ENCODE assay signal across 33 cellular contexts in the genomic region with DNA sequence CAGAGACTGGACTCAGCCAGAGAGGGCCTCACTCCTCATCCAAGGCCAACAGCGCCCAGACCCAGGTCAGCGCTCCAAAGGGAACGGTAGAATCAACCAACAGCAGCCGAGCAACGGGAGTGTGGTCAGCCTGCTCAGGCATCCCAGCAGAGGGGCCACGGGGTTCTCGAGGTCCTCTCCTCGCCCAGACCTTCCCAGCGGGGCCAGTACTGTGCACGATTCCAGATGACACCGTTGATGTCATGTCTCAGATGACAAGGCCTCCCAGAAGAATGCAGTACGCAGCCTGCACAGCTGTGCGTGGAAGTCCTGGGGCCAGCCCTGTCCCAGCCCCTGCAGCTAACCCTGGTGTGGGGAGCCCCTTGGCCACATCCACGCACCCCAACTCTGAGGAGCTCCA.
DNase-seq lines count a peak whose midpoint lies in the region; ATAC-seq and TF ChIP-seq lines count a peak whose summit lies in the region.
"Had no signal": no experiment of that assay in that cellular context is flagged by ENCODE, and none has a peak within 500 bp of the region (broad histone marks: within the 10 kb centered on the region; RNA-seq: fewer than 3 reads in every experiment).

No MANE protein-coding gene starts in this region.

- no peak for TF ChIP-seq CTCF in WTC11 (IDR thresholded peaks at IDR 0.05)
- TF ChIP-seq CTCF in suprapubic skin (IDR thresholded peaks at IDR 0.05): no peak

- H3K4me1 ChIP-seq in suprapubic skin: no peaks in the 10 kb centered on the region
- H3K4me1 ChIP-seq: A549, adrenal gland, foreskin keratinocyte had no signal

- H3K27ac ChIP-seq in suprapubic skin: no peak overlapping the region
- H3K27ac ChIP-seq: A549, adrenal gland, esophagus squamous epithelium, foreskin keratinocyte, ovary had no signal

- H3K9me3 Mint-ChIP-seq in WTC11: no peaks in the 10 kb centered on the region
- no peaks in the 10 kb centered on the region for H3K9me3 Mint-ChIP-seq in activated naive CD8-positive, alpha-beta T cell treated with anti-CD3 and anti-CD28 coated beads for 36 hours
- H3K9me3 Mint-ChIP-seq: activated naive CD4-positive, alpha-beta T cell treated with anti-CD3 and anti-CD28 coated beads for 36 hours; activated T-cell treated with anti-CD3 and anti-CD28 coated beads, Interleukin-2, amount 50 U/mL, for 72 hours; CD8-positive, alpha-beta T cell; nephron progenitor cell had no signal

- no peaks in the 10 kb centered on the region for H3K36me3 Mint-ChIP-seq in WTC11
- no peaks in the 10 kb centered on the region for H3K36me3 Mint-ChIP-seq in activated naive CD8-positive, alpha-beta T cell treated with anti-CD3 and anti-CD28 coated beads for 36 hours
- H3K36me3 Mint-ChIP-seq: CD8-positive, alpha-beta T cell had no signal

- CTCF ChIA-PET in WTC11 (lab: Charles Lee): interaction anchor here (1.0 to 1.3 kb wide), 3 partner anchors 43 to 85 kb away, joined by 3 to 4 read pairs (median 3); no protein-coding TSS in a partner anchor

- ATAC-seq in WTC11: no peak
- no peak for ATAC-seq in left lobe of liver
- no peak for ATAC-seq in HG02588 (IDR thresholded peaks at IDR 0.05; ENCODE audit: unreplicated experiment)
- ATAC-seq: A549; activated CD4-positive, CD25-positive, alpha-beta regulatory T cell treated with anti-CD3 and anti-CD28 coated beads, Interleukin-2, amount 50 U/mL, for 24 hours; activated CD8-positive, alpha-beta T cell treated with anti-CD3 and anti-CD28 coated beads, Interleukin-2, amount 10 ng/mL, durations not matched to agents 7 days and 5 days; activated T-cell treated with anti-CD3 and anti-CD28 coated beads, Interleukin-2, amount 50 U/mL, for 72 hours; CD8-positive, alpha-beta T cell; foreskin keratinocyte; GM12878; HepG2; mucosa of descending colon; PC-3; T-helper 17 cell had no signal

- H3K36me3 ChIP-seq in suprapubic skin: no peaks in the 10 kb centered on the region
- H3K36me3 ChIP-seq: adrenal gland, esophagus squamous epithelium, ovary had no signal

- peak; percentile 7 for DNase-seq in activated T-cell treated with anti-CD3 and anti-CD28 coated beads, Interleukin-2, amount 50 U/mL, for 1 hour
- no peak for DNase-seq in activated T-cell treated with anti-CD3 and anti-CD28 coated beads, Interleukin-2, amount 50 U/mL, for 48 hours
- DNase-seq in WTC11 (ENCODE audit: low spot score) (peak; percentile 5), left lobe of liver (ENCODE audit: low spot score) (peak; percentile 24), suprapubic skin (ENCODE audit: low spot score in 2 of 2) (peak; percentile 37 to 62)
- DNase-seq in activated naive CD8-positive, alpha-beta T cell treated with anti-CD3 and anti-CD28 coated beads for 36 hours: no peak
- DNase-seq in central memory CD4-positive, alpha-beta T cell: no peak
- DNase-seq: activated naive CD4-positive, alpha-beta T cell treated with anti-CD3 and anti-CD28 coated beads for 36 hours; activated T-cell treated with anti-CD3 and anti-CD28 coated beads, Interleukin-2, amount 50 U/mL, for 72 hours; DMS 273 treated with DMSO at 0.1 percent for 48 hours; esophagus squamous epithelium; foreskin keratinocyte; MM.1S; mucosa of descending colon; NCI-H1105 treated with DMSO at 0.1 percent for 48 hours; NCI-H1930; nephron progenitor cell; ovary; PC-3; small intestine; stimulated activated naive CD4-positive, alpha-beta T cell; T-helper 17 cell had no signal

- 86% methylated on average over 7 of the region's 14 CpGs for WGBS in suprapubic skin

- POLR2A ChIA-PET in WTC11 (lab: Charles Lee): no interaction called here

- TF ChIP-seq EP300 in suprapubic skin (IDR thresholded peaks at IDR 0.05): no peak

- peaks cover 59% of the 10 kb centered on the region for H3K27me3 ChIP-seq in suprapubic skin
- H3K27me3 ChIP-seq: foreskin keratinocyte, ovary had no signal

- no peak for TF ChIP-seq POLR2A in suprapubic skin (IDR thresholded peaks at IDR 0.05)

- no peaks in the 10 kb centered on the region for H3K27me3 Mint-ChIP-seq in WTC11 (ENCODE audit: low read depth)
- H3K27me3 Mint-ChIP-seq in activated naive CD8-positive, alpha-beta T cell treated with anti-CD3 and anti-CD28 coated beads for 36 hours: peaks cover 4% of the 10 kb centered on the region
- H3K27me3 Mint-ChIP-seq: B cell had no signal

- H3K9me3 ChIP-seq in suprapubic skin: no peaks in the 10 kb centered on the region
- H3K9me3 ChIP-seq: A549, adrenal gland, esophagus squamous epithelium, mucosa of descending colon, ovary had no signal

- no peak overlapping the region for H3K4me3 Mint-ChIP-seq in WTC11
- no peak overlapping the region for H3K4me3 Mint-ChIP-seq in activated naive CD8-positive, alpha-beta T cell treated with anti-CD3 and anti-CD28 coated beads for 36 hours
- H3K4me3 Mint-ChIP-seq: activated CD8-positive, alpha-beta T cell treated with anti-CD3 and anti-CD28 coated beads, Interleukin-2, amount 10 ng/mL, durations not matched to agents 7 days and 5 days; activated naive CD4-positive, alpha-beta T cell treated with anti-CD3 and anti-CD28 coated beads for 36 hours; activated T-cell treated with anti-CD3 and anti-CD28 coated beads, Interleukin-2, amount 50 U/mL, for 72 hours; B cell; CD8-positive, alpha-beta T cell; nephron progenitor cell; T-helper 17 cell had no signal

- peak overlapping the region; percentile 98 for H3K27ac Mint-ChIP-seq in WTC11
- no peak overlapping the region for H3K27ac Mint-ChIP-seq in activated naive CD8-positive, alpha-beta T cell treated with anti-CD3 and anti-CD28 coated beads for 36 hours
- H3K27ac Mint-ChIP-seq: activated CD8-positive, alpha-beta T cell treated with anti-CD3 and anti-CD28 coated beads, Interleukin-2, amount 10 ng/mL, durations not matched to agents 7 days and 5 days; activated naive CD4-positive, alpha-beta T cell treated with anti-CD3 and anti-CD28 coated beads for 36 hours; activated T-cell treated with anti-CD3 and anti-CD28 coated beads, Interleukin-2, amount 50 U/mL, for 72 hours; B cell; CD8-positive, alpha-beta T cell; nephron progenitor cell; T-helper 17 cell had no signal

- peaks cover 37% of the 10 kb centered on the region for H3K4me1 Mint-ChIP-seq in WTC11
- no peaks in the 10 kb centered on the region for H3K4me1 Mint-ChIP-seq in activated naive CD8-positive, alpha-beta T cell treated with anti-CD3 and anti-CD28 coated beads for 36 hours
- H3K4me1 Mint-ChIP-seq: B cell, T-helper 17 cell had no signal

- H3K4me3 ChIP-seq in suprapubic skin: no peak overlapping the region
- H3K4me3 ChIP-seq: A549, adrenal gland, esophagus squamous epithelium, GM12878, lung, mucosa of descending colon, ovary, SK-N-MC had no signal

TF ChIP-seq in WTC11, 78 proteins besides CTCF, POLR2A, EP300 and RAD21 (continues in another document):
- TF ChIP-seq ZBTB21 (CRISPR knock-in tag; IDR thresholded peaks at IDR 0.05; ENCODE audit: borderline replicate concordance): no peak
- TF ChIP-seq FOXP4 (CRISPR knock-in tag; IDR thresholded peaks at IDR 0.05): no peak
- TF ChIP-seq, protein P1, sequence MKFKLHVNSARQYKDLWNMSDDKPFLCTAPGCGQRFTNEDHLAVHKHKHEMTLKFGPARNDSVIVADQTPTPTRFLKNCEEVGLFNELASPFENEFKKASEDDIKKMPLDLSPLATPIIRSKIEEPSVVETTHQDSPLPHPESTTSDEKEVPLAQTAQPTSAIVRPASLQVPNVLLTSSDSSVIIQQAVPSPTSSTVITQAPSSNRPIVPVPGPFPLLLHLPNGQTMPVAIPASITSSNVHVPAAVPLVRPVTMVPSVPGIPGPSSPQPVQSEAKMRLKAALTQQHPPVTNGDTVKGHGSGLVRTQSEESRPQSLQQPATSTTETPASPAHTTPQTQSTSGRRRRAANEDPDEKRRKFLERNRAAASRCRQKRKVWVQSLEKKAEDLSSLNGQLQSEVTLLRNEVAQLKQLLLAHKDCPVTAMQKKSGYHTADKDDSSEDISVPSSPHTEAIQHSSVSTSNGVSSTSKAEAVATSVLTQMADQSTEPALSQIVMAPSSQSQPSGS (CRISPR knock-in tag; IDR thresholded peaks at IDR 0.05; ENCODE audit: borderline replicate concordance, low read depth): no peak
- TF ChIP-seq, protein P2, sequence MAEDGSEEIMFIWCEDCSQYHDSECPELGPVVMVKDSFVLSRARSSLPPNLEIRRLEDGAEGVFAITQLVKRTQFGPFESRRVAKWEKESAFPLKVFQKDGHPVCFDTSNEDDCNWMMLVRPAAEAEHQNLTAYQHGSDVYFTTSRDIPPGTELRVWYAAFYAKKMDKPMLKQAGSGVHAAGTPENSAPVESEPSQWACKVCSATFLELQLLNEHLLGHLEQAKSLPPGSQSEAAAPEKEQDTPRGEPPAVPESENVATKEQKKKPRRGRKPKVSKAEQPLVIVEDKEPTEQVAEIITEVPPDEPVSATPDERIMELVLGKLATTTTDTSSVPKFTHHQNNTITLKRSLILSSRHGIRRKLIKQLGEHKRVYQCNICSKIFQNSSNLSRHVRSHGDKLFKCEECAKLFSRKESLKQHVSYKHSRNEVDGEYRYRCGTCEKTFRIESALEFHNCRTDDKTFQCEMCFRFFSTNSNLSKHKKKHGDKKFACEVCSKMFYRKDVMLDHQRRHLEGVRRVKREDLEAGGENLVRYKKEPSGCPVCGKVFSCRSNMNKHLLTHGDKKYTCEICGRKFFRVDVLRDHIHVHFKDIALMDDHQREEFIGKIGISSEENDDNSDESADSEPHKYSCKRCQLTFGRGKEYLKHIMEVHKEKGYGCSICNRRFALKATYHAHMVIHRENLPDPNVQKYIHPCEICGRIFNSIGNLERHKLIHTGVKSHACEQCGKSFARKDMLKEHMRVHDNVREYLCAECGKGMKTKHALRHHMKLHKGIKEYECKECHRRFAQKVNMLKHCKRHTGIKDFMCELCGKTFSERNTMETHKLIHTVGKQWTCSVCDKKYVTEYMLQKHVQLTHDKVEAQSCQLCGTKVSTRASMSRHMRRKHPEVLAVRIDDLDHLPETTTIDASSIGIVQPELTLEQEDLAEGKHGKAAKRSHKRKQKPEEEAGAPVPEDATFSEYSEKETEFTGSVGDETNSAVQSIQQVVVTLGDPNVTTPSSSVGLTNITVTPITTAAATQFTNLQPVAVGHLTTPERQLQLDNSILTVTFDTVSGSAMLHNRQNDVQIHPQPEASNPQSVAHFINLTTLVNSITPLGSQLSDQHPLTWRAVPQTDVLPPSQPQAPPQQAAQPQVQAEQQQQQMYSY (CRISPR knock-in tag; IDR thresholded peaks at IDR 0.05): no peak

Comparison
In these comparisons a context has a peak if more than half of its experiments do, and no peak if none do; other contexts are left out.
1. DNase-seq: peak in activated T-cell treated with anti-CD3 and anti-CD28 coated beads, Interleukin-2, amount 50 U/mL, for 1 hour (single experiment), WTC11 (single experiment), left lobe of liver (single experiment) and suprapubic skin (2 of 2); none in activated T-cell treated with anti-CD3 and anti-CD28 coated beads, Interleukin-2, amount 50 U/mL, for 48 hours (0 of 2), activated naive CD8-positive, alpha-beta T cell treated with anti-CD3 and anti-CD28 coated beads for 36 hours (single experiment) and central memory CD4-positive, alpha-beta T cell (single experiment).